Comparison of ENCODE assay signal across 16 cellular contexts in the genomic region with DNA sequence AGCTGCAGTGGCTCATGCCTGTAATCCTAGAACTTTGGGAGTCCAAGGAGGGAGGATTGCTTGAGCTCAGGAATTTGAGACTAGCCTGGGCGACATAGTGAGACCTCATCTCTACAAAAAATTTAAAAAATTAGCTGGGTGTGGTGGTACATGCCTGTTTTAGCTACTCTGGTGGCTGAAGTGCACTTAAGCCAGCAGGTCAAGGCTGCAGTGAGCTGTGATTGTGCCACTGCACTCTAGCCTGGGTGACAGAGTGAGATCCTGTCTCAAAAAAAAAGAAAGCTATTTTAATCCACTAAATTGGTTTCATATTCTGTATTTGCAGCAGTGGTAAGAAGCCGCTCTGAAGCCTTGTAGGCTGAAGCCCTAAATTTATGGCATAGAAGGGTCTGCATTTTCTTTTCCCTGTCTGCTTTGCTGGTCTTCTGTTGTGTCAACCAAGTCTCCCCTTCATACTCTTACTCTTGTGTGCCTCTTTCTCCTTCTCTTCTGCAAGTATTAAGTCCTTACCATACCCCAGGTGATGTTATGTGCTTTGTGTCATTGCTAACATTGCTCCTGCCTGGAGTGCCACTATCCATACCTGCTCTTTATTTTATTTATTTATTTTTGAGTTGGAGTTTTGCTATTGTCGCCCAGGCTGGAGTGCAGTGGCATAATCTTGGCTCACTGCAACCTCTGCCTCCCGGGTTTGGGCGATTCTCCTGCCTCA.
DNase-seq lines count a peak whose midpoint lies in the region; ATAC-seq and TF ChIP-seq lines count a peak whose summit lies in the region.
"Had no signal": no experiment of that assay in that cellular context is flagged by ENCODE, and none has a peak within 500 bp of the region (broad histone marks: within the 10 kb centered on the region; RNA-seq: fewer than 3 reads in every experiment).

No MANE protein-coding gene starts in this region.

- H3K27ac ChIP-seq in 22Rv1 (peak overlapping the region; percentile 16), thyroid gland (peak overlapping the region in 1 of 3 donors; percentile 15)
- H3K27ac ChIP-seq: GM23248, HL-60 had no signal

- peaks cover 39% of the 10 kb centered on the region for H3K4me1 Mint-ChIP-seq in chondrocyte (ENCODE audit: low read depth)
- peaks cover 48% of the 10 kb centered on the region for H3K4me1 Mint-ChIP-seq in mesothelial cell of epicardium
- H3K4me1 Mint-ChIP-seq in MCF 10A (ENCODE audit: insufficient read depth, unreplicated experiment), result no peaks in the 10 kb centered on the region
- H3K4me1 Mint-ChIP-seq: B cell had no signal

- intact Hi-C loops in thyroid gland (cut with DNase I), result no loop called here
- intact Hi-C loops in MCF 10A (cut with micrococcal nuclease), result no loop called here

- 81 to 88% methylated on average over 5 of the region's 5 CpGs for WGBS in thyroid gland, 2 donors

- H3K9me3 Mint-ChIP-seq in chondrocyte (ENCODE audit: low read depth) (no peaks in the 10 kb centered on the region), mesothelial cell of epicardium (no peaks in the 10 kb centered on the region), MCF 10A (ENCODE audit: unreplicated experiment) (no peaks in the 10 kb centered on the region)
- H3K9me3 Mint-ChIP-seq: CD4-positive, alpha-beta T cell had no signal

- DNase-seq in chondrocyte (ENCODE audit: low spot score) (no peak), mesothelial cell of epicardium (ENCODE audit: low spot score in 2 of 2, unreplicated experiment in 2 of 2) (no peak), thyroid gland (peak; percentile 42 to 53), MCF 10A (ENCODE audit: unreplicated experiment) (no peak), NCI-H446 treated with DMSO at 0.1 percent for 48 hours (lab: John Stamatoyannopoulos, UW) (no peak)
- DNase-seq: C1 segment of cervical spinal cord; Calu3; CD4-positive, alpha-beta T cell; DMS 273 treated with DMSO at 0.1 percent for 48 hours; GM23248 had no signal

- peaks cover 1% of the 10 kb centered on the region for H3K36me3 Mint-ChIP-seq in chondrocyte (ENCODE audit: low read depth)
- peaks cover 7% of the 10 kb centered on the region for H3K36me3 Mint-ChIP-seq in mesothelial cell of epicardium
- H3K36me3 Mint-ChIP-seq in MCF 10A (ENCODE audit: insufficient read depth, unreplicated experiment), result peaks cover 8% of the 10 kb centered on the region

- POLR2A ChIA-PET in MCF 10A (lab: Yijun Ruan, JAX), result no interaction called here

- H3K4me3 Mint-ChIP-seq in chondrocyte (ENCODE audit: unreplicated experiment), result no peak overlapping the region
- no peak overlapping the region for H3K4me3 Mint-ChIP-seq in mesothelial cell of epicardium
- no peak overlapping the region for H3K4me3 Mint-ChIP-seq in MCF 10A (ENCODE audit: unreplicated experiment)
- H3K4me3 Mint-ChIP-seq: B cell; CD4-positive, alpha-beta T cell had no signal

- H3K27ac Mint-ChIP-seq in chondrocyte (ENCODE audit: unreplicated experiment) (peak overlapping the region; percentile 63), mesothelial cell of epicardium (peak overlapping the region; percentile 64), MCF 10A (ENCODE audit: low read depth, unreplicated experiment) (no peak overlapping the region)
- H3K27ac Mint-ChIP-seq: B cell; CD4-positive, alpha-beta T cell had no signal

- CTCF ChIA-PET in MCF 10A (lab: Yijun Ruan, JAX), result no interaction called here

- no peak overlapping the region for H3K4me3 ChIP-seq in thyroid gland (replicated peaks in 1 of 3)
- H3K4me3 ChIP-seq: GM12878, GM23248 had no signal

- H3K27me3 Mint-ChIP-seq in chondrocyte (ENCODE audit: low read depth) (no peaks in the 10 kb centered on the region), mesothelial cell of epicardium (ENCODE audit: low read depth) (no peaks in the 10 kb centered on the region), MCF 10A (ENCODE audit: insufficient read depth, unreplicated experiment) (no peaks in the 10 kb centered on the region)

- H3K4me1 ChIP-seq in thyroid gland, result peaks cover 8% of the 10 kb centered on the region in 2 donors

- no TSS peak for BruUV-seq in MCF 10A (replicated peaks; lab: Mats Ljungman, UMichigan)

- ATAC-seq in HG03039 (IDR thresholded peaks at IDR 0.05; ENCODE audit: unreplicated experiment), result no peak
- ATAC-seq: GM12878, HCT116 had no signal

- H3K9me3 ChIP-seq in thyroid gland, result no peaks in the 10 kb centered on the region

- TF ChIP-seq POLR2A in thyroid gland (IDR thresholded peaks at IDR 0.05), result no peak

- H3K36me3 ChIP-seq in thyroid gland, result no peaks in the 10 kb centered on the region

- no peak for TF ChIP-seq CTCF in 22Rv1 (IDR thresholded peaks at IDR 0.05)
- TF ChIP-seq CTCF in chondrocyte (IDR thresholded peaks at IDR 0.05), result no peak
- TF ChIP-seq CTCF in mesothelial cell of epicardium (IDR thresholded peaks at IDR 0.05; ENCODE audit: unreplicated experiment), result no peak
- TF ChIP-seq CTCF in thyroid gland (IDR thresholded peaks at IDR 0.05), result no peak
- no peak for TF ChIP-seq CTCF in MCF 10A (IDR thresholded peaks at IDR 0.05; ENCODE audit: unreplicated experiment)

- no peaks in the 10 kb centered on the region for H3K27me3 ChIP-seq in thyroid gland

Comparison
In these comparisons a context has a peak if more than half of its experiments do, and no peak if none do; other contexts are left out.
1. DNase-seq: peak in thyroid gland (2 of 2); none in chondrocyte (single experiment), mesothelial cell of epicardium (0 of 2), MCF 10A (single experiment) and NCI-H446 treated with DMSO at 0.1 percent for 48 hours (single experiment).